ENCODE assay signal across 8 cellular contexts in the genomic region with DNA sequence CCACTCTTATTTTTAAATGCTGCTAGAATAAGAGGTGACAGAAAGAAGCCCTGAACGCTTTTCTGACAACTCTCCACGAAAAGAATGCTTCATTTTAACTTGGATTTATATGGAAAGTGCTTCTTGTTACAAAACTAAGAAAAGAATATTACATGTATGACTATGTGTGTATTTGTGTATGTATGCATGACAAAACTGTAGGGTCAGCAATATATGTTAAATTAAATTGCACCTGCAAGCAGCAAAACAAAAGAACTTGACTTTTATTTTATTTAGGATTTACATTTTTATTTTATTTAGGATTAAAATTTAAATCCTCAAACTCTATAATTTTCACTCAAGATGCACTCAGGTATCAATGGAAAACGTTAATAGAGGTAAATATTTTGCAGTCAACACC.
"Had no signal": no experiment of that assay in that cellular context is flagged by ENCODE, and none has a peak within 500 bp of the region (broad histone marks: within the 10 kb centered on the region; RNA-seq: fewer than 3 reads in every experiment).

No MANE protein-coding gene starts in this region.

- ATAC-seq: GM12878 had no signal

- H3K4me3 ChIP-seq: GM12878 had no signal

- FAIRE-seq: G401.6, GM12878, GM12891, GM12892, GM18507, GM19239 had no signal

- DNase-seq: GDM1, GF-D8 had no signal
